In genomic region chr20:17659344-17659743, GRCh38 we compare ENCODE assay signal across 1 cellular context.
TF ChIP-seq lines count a peak whose summit lies in the region.

No MANE protein-coding gene starts in this region.

TF ChIP-seq in HepG2, 621 proteins besides CTCF, POLR2A, EP300 and RAD21:
- TF ChIP-seq AGO2 (optimal IDR thresholded peaks at IDR 0.05; ENCODE audit: low read depth, low read length) (peak; percentile 63), AGO1 (IDR thresholded peaks at IDR 0.05; ENCODE audit: low read depth, low read length, poor library complexity, severe bottlenecking) (peak; percentile 58)
